ENCODE assay signal across 17 cellular contexts in genomic region chr7:129750091-129750870, GRCh38.
DNase-seq lines count a peak whose midpoint lies in the region; TF ChIP-seq lines count a peak whose summit lies in the region.
"Had no signal": no experiment of that assay in that cellular context is flagged by ENCODE, and none has a peak within 500 bp of the region (broad histone marks: within the 10 kb centered on the region; RNA-seq: fewer than 3 reads in every experiment).

No MANE protein-coding gene starts in this region.

- DNase-seq in BE2C (peak; percentile 57), NCI-H82 treated with DMSO at 0.1 percent for 48 hours (lab: John Stamatoyannopoulos, UW; ENCODE audit: unreplicated experiment) (peak; percentile 87), adrenal gland (peak; percentile 38 to 74 (median 69)), erythroblast (lab: John Stamatoyannopoulos, UW) (peak; percentile 96 to 98), ascending aorta (ENCODE audit: low spot score in 2 of 2) (no peak), D341Med (ENCODE audit: low spot score) (no peak)
- no peak for DNase-seq in activated CD8-positive, alpha-beta memory T cell treated with anti-CD3 and anti-CD28 coated beads for 24 hours
- DNase-seq: CD4-positive, CD25-positive, alpha-beta regulatory T cell; HFFc6; IMR-90; Kasumi-1; MM.1S; NCI-H1105; NCI-H1694; NCI-H2227 treated with DMSO at 0.1 percent for 48 hours; SHP77 treated with DMSO at 0.1 percent for 48 hours had no signal

- TF ChIP-seq POLR2A in adrenal gland (IDR thresholded peaks at IDR 0.05) (no peak), erythroblast (IDR thresholded peaks at IDR 0.05; ENCODE audit: low read length) (peak; percentile 35)

- 56 to 66% (median 62%) methylated on average over 5 to 9 of the region's 9 CpGs for WGBS in adrenal gland, 4 donors

- TF ChIP-seq CTCF in BE2C (IDR thresholded peaks at IDR 0.05; ENCODE audit: low read depth, low read length) (no peak), adrenal gland (IDR thresholded peaks at IDR 0.05) (no peak), ascending aorta (IDR thresholded peaks at IDR 0.05) (no peak)

- no peaks in the 10 kb centered on the region for H3K27me3 ChIP-seq in BE2C
- no peaks in the 10 kb centered on the region for H3K27me3 ChIP-seq in adrenal gland
- H3K27me3 ChIP-seq in ascending aorta = no peaks in the 10 kb centered on the region

- H3K9me3 ChIP-seq in BE2C (no peaks in the 10 kb centered on the region), adrenal gland (replicated peaks in 1 of 3) (no peaks in the 10 kb centered on the region), ascending aorta (no peaks in the 10 kb centered on the region)
- H3K9me3 ChIP-seq: A549 had no signal

- H3K36me3 ChIP-seq in BE2C (peaks cover 4% of the 10 kb centered on the region), adrenal gland (replicated peaks in 1 of 2) (no peaks in the 10 kb centered on the region), ascending aorta (peaks cover 15 to 25% of the 10 kb centered on the region in 2 donors)

- H3K4me1 ChIP-seq in BE2C = peaks cover 22% of the 10 kb centered on the region
- H3K4me1 ChIP-seq in adrenal gland (replicated peaks in 1 of 2) = no peaks in the 10 kb centered on the region
- no peaks in the 10 kb centered on the region for H3K4me1 ChIP-seq in ascending aorta
- H3K4me1 ChIP-seq: A549 had no signal

- H3K4me3 ChIP-seq in BE2C (ENCODE audit: low read depth, low read length) (no peak overlapping the region), adrenal gland (no peak overlapping the region), ascending aorta (no peak overlapping the region)
- H3K4me3 ChIP-seq: A549 had no signal

- intact Hi-C loops in adrenal gland (cut with DNase I) = no loop called here
- intact Hi-C loops in ascending aorta (cut with DNase I) = no loop called here

- no peak overlapping the region for H3K27ac ChIP-seq in adrenal gland
- no peak overlapping the region for H3K27ac ChIP-seq in ascending aorta
- H3K27ac ChIP-seq: A549 had no signal

Comparison
In these comparisons a context has a peak if more than half of its experiments do, and no peak if none do; other contexts are left out.
1. DNase-seq: peak in BE2C (single experiment), NCI-H82 treated with DMSO at 0.1 percent for 48 hours (single experiment), adrenal gland (7 of 7) and erythroblast (2 of 2); none in activated CD8-positive, alpha-beta memory T cell treated with anti-CD3 and anti-CD28 coated beads for 24 hours (single experiment), ascending aorta (0 of 2) and D341Med (single experiment).